ENCODE assay signal across 10 cellular contexts in genomic region chr5:136686192-136686872, GRCh38.
A peak's percentile ranks its signal among the peaks of the same experiment; 100 is the strongest.
DNase-seq lines count a peak whose midpoint lies in the region; ATAC-seq and TF ChIP-seq lines count a peak whose summit lies in the region.
"Had no signal": no experiment of that assay in that cellular context is flagged by ENCODE, and none has a peak within 500 bp of the region (broad histone marks: within the 10 kb centered on the region; RNA-seq: fewer than 3 reads in every experiment).

No MANE protein-coding gene starts in this region.

- H4K20me1 ChIP-seq in neural cell (ENCODE audit: insufficient read depth): no peaks in the 10 kb centered on the region

- TF ChIP-seq RAD21 in neural cell (conservative IDR thresholded peaks at IDR 0.05): peak; percentile 75

- no peak overlapping the region for H3K27ac ChIP-seq in brain microvascular endothelial cell
- H3K27ac ChIP-seq in neural cell (ENCODE audit: low read length): no peak overlapping the region
- H3K27ac ChIP-seq: colonic mucosa, sigmoid colon had no signal

- peaks cover 5% of the 10 kb centered on the region for H3K9me3 ChIP-seq in neural cell (ENCODE audit: low read length)
- H3K9me3 ChIP-seq: colonic mucosa had no signal

- CTCF ChIA-PET in HEK293T (lab: Yijun Ruan, JAX): interaction anchor here (0.6 to 1.1 kb wide), 3 partner anchors 129 to 315 kb away, joined by 3 to 5 read pairs (median 4); no protein-coding TSS in a partner anchor

- no peak for TF ChIP-seq EP300 in neural cell (conservative IDR thresholded peaks at IDR 0.05; ENCODE audit: poor library complexity, severe bottlenecking)

- H3K36me3 ChIP-seq in brain microvascular endothelial cell (replicated peaks) (no peaks in the 10 kb centered on the region), neural cell (ENCODE audit: insufficient read depth, low read length) (no peaks in the 10 kb centered on the region)
- H3K36me3 ChIP-seq: colonic mucosa, sigmoid colon had no signal

- POLR2A ChIA-PET in HEK293T (lab: Yijun Ruan, JAX): no interaction called here

- H3K4me3 ChIP-seq in GM12865 (ENCODE audit: low read depth, low read length) (no peak overlapping the region), NB4 (ENCODE audit: low read depth, low read length) (no peak overlapping the region), brain microvascular endothelial cell (ENCODE audit: low read depth, low read length) (no peak overlapping the region), neural cell (ENCODE audit: low read length) (no peak overlapping the region)
- H3K4me3 ChIP-seq: colonic mucosa, sigmoid colon had no signal

- peak; percentile 32 for TF ChIP-seq CTCF in GM12865 (IDR thresholded peaks at IDR 0.05; ENCODE audit: insufficient read depth, low read depth, low read length, missing control alignments)
- peak; percentile 48 for TF ChIP-seq CTCF in NB4 (IDR thresholded peaks at IDR 0.05; ENCODE audit: low read depth, low read length)
- peak; percentile 27 for TF ChIP-seq CTCF in brain microvascular endothelial cell (IDR thresholded peaks at IDR 0.05; ENCODE audit: low read depth, low read length, missing control alignments)
- peak; percentile 67 for TF ChIP-seq CTCF in neural cell (IDR thresholded peaks at IDR 0.05; ENCODE audit: poor library complexity, severe bottlenecking)

- H2AFZ ChIP-seq in neural cell (ENCODE audit: low read depth, low read length): no peak overlapping the region

- no peaks in the 10 kb centered on the region for H3K79me2 ChIP-seq in neural cell (replicated peaks; ENCODE audit: insufficient read depth, low read length)

- H3K4me2 ChIP-seq in neural cell (ENCODE audit: low read length): no peak overlapping the region

- no peak for ATAC-seq in sciatic nerve

- H3K27me3 ChIP-seq in brain microvascular endothelial cell (replicated peaks) (no peaks in the 10 kb centered on the region), neural cell (ENCODE audit: insufficient read depth, low read depth, low read length) (no peaks in the 10 kb centered on the region)
- H3K27me3 ChIP-seq: colonic mucosa, sigmoid colon had no signal

- peak; percentile 15 for DNase-seq in GM12865 (ENCODE audit: low read depth)
- peak; percentile 25 for DNase-seq in NB4 (ENCODE audit: low read depth)
- DNase-seq in brain microvascular endothelial cell: peak; percentile 20
- no peak for DNase-seq in SIG-M5 treated with dmso at 0.1 percent for 504 hours (lab: John Stamatoyannopoulos, UW; ENCODE audit: unreplicated experiment)
- no peak for DNase-seq in sciatic nerve (ENCODE audit: low spot score)
- no peak for DNase-seq in DMS79 treated with DMSO at 0.1 percent for 48 hours (lab: John Stamatoyannopoulos, UW)
- DNase-seq in HEK293T (ENCODE audit: extremely low spot score): no peak
- DNase-seq: colonic mucosa, sigmoid colon had no signal

- no peaks in the 10 kb centered on the region for H3K9me2 ChIP-seq in neural cell (ENCODE audit: insufficient read depth, low read length)

- no peaks in the 10 kb centered on the region for H3F3A ChIP-seq in neural cell (ENCODE audit: insufficient read depth, low read length, poor library complexity, severe bottlenecking)

- intact Hi-C loops in sciatic nerve (cut with DNase I): no loop called here

- in situ Hi-C loops in brain microvascular endothelial cell (cut with HindIII; ENCODE audit: low pct_ligation_motif_present, low sequenced_read_pairs): no loop called here

- TF ChIP-seq POLR2A in NB4 (IDR thresholded peaks at IDR 0.05; ENCODE audit: extremely low read depth, insufficient read length): no peak

- no peak overlapping the region for H3K9ac ChIP-seq in neural cell (ENCODE audit: low read length)

TF ChIP-seq in neural cell, 6 proteins besides CTCF, POLR2A, EP300 and RAD21:
- TF ChIP-seq SMC3 (conservative IDR thresholded peaks at IDR 0.05; ENCODE audit: poor library complexity) (peak; percentile 76), EZH2 (IDR thresholded peaks at IDR 0.05; ENCODE audit: borderline replicate concordance, insufficient read depth, low read length, poor library complexity, severe bottlenecking) (no peak)
TF ChIP-seq in neural cell: peak in this region for 1.

TF ChIP-seq in HEK293T, 16 proteins besides CTCF, POLR2A, EP300 and RAD21:
- TF ChIP-seq ELF4 (IDR thresholded peaks at IDR 0.05) (no peak), FOXA1 (IDR thresholded peaks at IDR 0.05) (no peak), BHLHE40 (IDR thresholded peaks at IDR 0.05; ENCODE audit: borderline replicate concordance) (no peak), NFRKB (IDR thresholded peaks at IDR 0.05) (no peak), PKNOX1 (IDR thresholded peaks at IDR 0.05) (no peak), LEF1 (IDR thresholded peaks at IDR 0.05; ENCODE audit: borderline replicate concordance) (no peak), FOXK2 (IDR thresholded peaks at IDR 0.05) (no peak), HDGF (IDR thresholded peaks at IDR 0.05; ENCODE audit: borderline replicate concordance) (no peak)

Comparison
In these comparisons a context has a peak if more than half of its experiments do, and no peak if none do; other contexts are left out.
1. DNase-seq: peak in GM12865 (single experiment), NB4 (single experiment) and brain microvascular endothelial cell (single experiment); none in SIG-M5 treated with dmso at 0.1 percent for 504 hours (single experiment), sciatic nerve (single experiment), DMS79 treated with DMSO at 0.1 percent for 48 hours (single experiment) and HEK293T (single experiment).
2. Peak in every context shown above with its lines, with median percentiles within 50 percentile points of each other: CTCF ChIP-seq.